ENCODE assay signal across 15 cellular contexts in the genomic region with DNA sequence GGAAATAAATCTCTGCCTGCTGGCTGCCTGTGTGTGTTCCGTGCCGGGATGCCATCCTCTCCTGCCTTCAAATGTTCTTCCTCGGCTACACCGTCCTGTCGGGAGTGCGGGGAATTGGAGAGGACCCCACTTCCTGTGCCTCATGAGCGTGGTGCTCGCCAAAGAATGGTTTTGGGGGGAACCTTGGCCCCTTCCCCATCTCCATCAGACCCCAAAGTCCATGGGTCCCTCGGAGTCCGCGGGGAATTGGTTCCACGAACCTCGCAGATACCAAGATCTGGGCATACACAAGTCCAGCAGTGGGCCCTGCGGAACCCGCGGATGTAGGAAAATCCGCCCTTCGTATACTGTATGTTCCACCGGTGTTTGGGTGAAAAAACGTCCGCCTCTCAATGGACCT. TPM values are rescaled to one million over a fixed set of nuclear protein-coding genes. Genes with fewer than 3 reads are reported as not detected.
DNase-seq lines count a peak whose midpoint lies in the region; ATAC-seq and TF ChIP-seq lines count a peak whose summit lies in the region.
"Had no signal": no experiment of that assay in that cellular context is flagged by ENCODE, and none has a peak within 500 bp of the region (broad histone marks: within the 10 kb centered on the region; RNA-seq: fewer than 3 reads in every experiment).

No MANE protein-coding gene starts in this region.

- H3K27me3 ChIP-seq in breast epithelium, result no peaks in the 10 kb centered on the region
- no peaks in the 10 kb centered on the region for H3K27me3 ChIP-seq in aorta (ENCODE audit: control insufficient read depth in 1 of 2, insufficient read depth in 2 of 2, low read length in 1 of 2)
- H3K27me3 ChIP-seq in A673 (replicated peaks; ENCODE audit: insufficient read depth, low read depth, low read length, poor library complexity), result no peaks in the 10 kb centered on the region

- H3K4me1 ChIP-seq in breast epithelium (peaks cover 0 to 6% of the 10 kb centered on the region in 2 donors), aorta (ENCODE audit: control insufficient read depth in 1 of 2, insufficient read depth in 2 of 2, low read length in 2 of 2) (no peaks in the 10 kb centered on the region), A673 (ENCODE audit: insufficient read depth, low read length, poor library complexity, severe bottlenecking) (peaks cover 27% of the 10 kb centered on the region)

- 86 to 87% methylated on average over 21 of the region's 21 CpGs for WGBS in aorta, 2 donors

- H3K4me3 ChIP-seq in breast epithelium (no peak overlapping the region), aorta (ENCODE audit: low read length in 2 of 2) (no peak overlapping the region), A673 (ENCODE audit: low read depth, low read length, poor library complexity, severe bottlenecking) (no peak overlapping the region)

- H3K27ac ChIP-seq in breast epithelium (peak overlapping the region in 1 of 2 donors; percentile 23), aorta (ENCODE audit: low read depth in 1 of 2, low read length in 2 of 2) (no peak overlapping the region), A673 (ENCODE audit: low read depth, low read length, poor library complexity, severe bottlenecking) (no peak overlapping the region)

- ATAC-seq in T-cell (replicated peaks in 1 of 4) (no peak), aorta (ENCODE audit: low FRiP score) (no peak)
- no peak for ATAC-seq in stimulated activated effector memory CD8-positive, alpha-beta T cell treated with anti-CD3 and anti-CD28 coated beads, Interleukin-12 subunit alpha, Interleukin-12 subunit beta, amount 100 ng/mL, for 72 hours
- no peak for ATAC-seq in activated CD4-positive, CD25-positive, alpha-beta regulatory T cell treated with anti-CD3 and anti-CD28 coated beads, Interleukin-2, amount 50 U/mL, for 24 hours

- H3K9me3 ChIP-seq in breast epithelium (no peaks in the 10 kb centered on the region), aorta (ENCODE audit: control insufficient read depth, low read length) (no peaks in the 10 kb centered on the region), A673 (ENCODE audit: low read depth, low read length, poor library complexity, severe bottlenecking) (no peaks in the 10 kb centered on the region)

- H3K27me3 Mint-ChIP-seq in MCF 10A (ENCODE audit: insufficient read depth, unreplicated experiment) (no peaks in the 10 kb centered on the region), T-cell (no peaks in the 10 kb centered on the region)

- POLR2A ChIA-PET in MCF 10A (lab: Yijun Ruan, JAX), result no interaction called here
- POLR2A ChIA-PET in T-cell (lab: Charles Lee), result no interaction called here
- POLR2A ChIA-PET in A673 (lab: Charles Lee; ENCODE audit: low non-redundant PET), result no interaction called here

- intact Hi-C loops in MCF 10A (cut with micrococcal nuclease), result no loop called here
- intact Hi-C loops in breast epithelium (cut with DNase I; ENCODE audit: low total_unique reads), result no loop called here
- intact Hi-C loops in aorta (cut with DNase I), result no loop called here
- intact Hi-C loops in A673 (cut with micrococcal nuclease; ENCODE audit: unreplicated experiment), result loop anchor here (5.0 kb wide), 1 partner anchor 196 kb away; a partner anchor contains a TSS

- no peaks in the 10 kb centered on the region for H3K36me3 ChIP-seq in breast epithelium
- H3K36me3 ChIP-seq in aorta (ENCODE audit: control insufficient read depth in 1 of 2, insufficient read depth in 2 of 2, low read length in 1 of 2), result no peaks in the 10 kb centered on the region
- no peaks in the 10 kb centered on the region for H3K36me3 ChIP-seq in A673 (ENCODE audit: insufficient read depth, low read length, poor library complexity, severe bottlenecking)

- H3K36me3 Mint-ChIP-seq in MCF 10A (ENCODE audit: insufficient read depth, unreplicated experiment) (peaks cover 30% of the 10 kb centered on the region), T-cell (peaks cover 9% of the 10 kb centered on the region)
- H3K36me3 Mint-ChIP-seq in stimulated activated effector memory CD8-positive, alpha-beta T cell treated with anti-CD3 and anti-CD28 coated beads, Interleukin-12 subunit alpha, Interleukin-12 subunit beta, amount 100 ng/mL, for 72 hours, result peaks cover 60% of the 10 kb centered on the region

- DNase-seq in MCF 10A (ENCODE audit: unreplicated experiment) (no peak), breast epithelium (ENCODE audit: low spot score in 2 of 2) (no peak), T-cell (no peak), islet precursor cell (peak; percentile 34), aorta (no peak), A673 (ENCODE audit: low spot score) (no peak)
- no peak for DNase-seq in stimulated activated effector memory CD8-positive, alpha-beta T cell treated with anti-CD3 and anti-CD28 coated beads, Interleukin-12 subunit alpha, Interleukin-12 subunit beta, amount 100 ng/mL, for 72 hours (ENCODE audit: low spot score in 2 of 2)
- DNase-seq: activated CD8-positive, alpha-beta memory T cell treated with anti-CD3 and anti-CD28 coated beads for 24 hours; cerebellar nuclear complex; DMS53; foreskin melanocyte; NCI-H774; occipital lobe; stimulated activated naive CD4-positive, alpha-beta T cell treated with Interleukin-2 at 50 U/mL for 16 hours had no signal

- H3K4me1 Mint-ChIP-seq in MCF 10A (ENCODE audit: insufficient read depth, unreplicated experiment) (peaks cover 52% of the 10 kb centered on the region), T-cell (peaks cover 49 to 64% (median 51%) of the 10 kb centered on the region in 3 donors)
- peaks cover 61% of the 10 kb centered on the region for H3K4me1 Mint-ChIP-seq in stimulated activated effector memory CD8-positive, alpha-beta T cell treated with anti-CD3 and anti-CD28 coated beads, Interleukin-12 subunit alpha, Interleukin-12 subunit beta, amount 100 ng/mL, for 72 hours

- H3K9me3 Mint-ChIP-seq in MCF 10A (ENCODE audit: unreplicated experiment) (no peaks in the 10 kb centered on the region), T-cell (peaks cover 0 to 3% (median 0%) of the 10 kb centered on the region in 3 donors)
- H3K9me3 Mint-ChIP-seq in stimulated activated effector memory CD8-positive, alpha-beta T cell treated with anti-CD3 and anti-CD28 coated beads, Interleukin-12 subunit alpha, Interleukin-12 subunit beta, amount 100 ng/mL, for 72 hours, result no peaks in the 10 kb centered on the region

- H3K4me3 Mint-ChIP-seq in MCF 10A (ENCODE audit: unreplicated experiment), result peak overlapping the region; percentile 40
- peak overlapping the region in 2 of 3 donors; percentile 56 to 86 for H3K4me3 Mint-ChIP-seq in T-cell
- H3K4me3 Mint-ChIP-seq in stimulated activated effector memory CD8-positive, alpha-beta T cell treated with anti-CD3 and anti-CD28 coated beads, Interleukin-12 subunit alpha, Interleukin-12 subunit beta, amount 100 ng/mL, for 72 hours, result peak overlapping the region; percentile 91

- BruUV-seq in MCF 10A (replicated peaks; lab: Mats Ljungman, UMichigan) (no TSS peak), A673 (replicated peaks; lab: Mats Ljungman, UMichigan) (no TSS peak)

- CTCF ChIA-PET in MCF 10A (lab: Yijun Ruan, JAX) (interaction anchor here (4.5 kb wide), 1 partner anchor 99 kb away, joined by 23 read pairs; no protein-coding TSS in a partner anchor), T-cell (lab: Charles Lee) (no interaction called here), A673 (lab: Charles Lee) (no interaction called here)

- H3K27ac Mint-ChIP-seq in MCF 10A (ENCODE audit: low read depth, unreplicated experiment) (no peak overlapping the region), T-cell (no peak overlapping the region)
- peak overlapping the region; percentile 94 for H3K27ac Mint-ChIP-seq in stimulated activated effector memory CD8-positive, alpha-beta T cell treated with anti-CD3 and anti-CD28 coated beads, Interleukin-12 subunit alpha, Interleukin-12 subunit beta, amount 100 ng/mL, for 72 hours

- TF ChIP-seq POLR2A in breast epithelium (IDR thresholded peaks at IDR 0.05), result no peak

- no peak for TF ChIP-seq CTCF in MCF 10A (IDR thresholded peaks at IDR 0.05; ENCODE audit: unreplicated experiment)
- no peak for TF ChIP-seq CTCF in breast epithelium (IDR thresholded peaks at IDR 0.05)
- TF ChIP-seq CTCF in A673 (conservative IDR thresholded peaks at IDR 0.05; ENCODE audit: low read depth, low read length), result no peak

RNA-seq across cellular contexts. Expression of a gene that starts 2.3 kb away (rescaled TPM):
- total RNA-seq in MCF 10A (2022) (12.2 and 12.7 TPM in 2 replicates), breast epithelium (1 to 10 TPM; 3.2 to 5.0 (median 3.9) TPM), T-cell (10 to 100 TPM; 16.3 to 29.4 (median 27.3) TPM), aorta (10 to 100 TPM; 13.4 to 16.4 TPM), A673 (2021) (16.1 and 17.1 TPM in 2 replicates)
- 1 to 10 TPM; 1.1 to 5.7 TPM for polyA plus RNA-seq in aorta

RNA-seq across cellular contexts. Expression of a gene that starts 3.0 kb away (rescaled TPM):
- total RNA-seq in MCF 10A (2022), result 15.7 and 17.6 TPM in 2 replicates
- 10 to 100 TPM; 22.3 to 25.6 (median 25.4) TPM for total RNA-seq in breast epithelium
- total RNA-seq in T-cell, result 10 to 100 TPM; 14.9 to 42.2 (median 33.4) TPM
- 10 to 100 TPM; 13.2 to 17.3 TPM for total RNA-seq in aorta
- 10 to 100 TPM; 13.4 to 38.8 TPM for polyA plus RNA-seq in aorta
- total RNA-seq in A673 (2021), result 6.3 and 7.5 TPM in 2 replicates

RNA-seq across cellular contexts. Expression of a gene that starts 3.8 kb away (rescaled TPM):
- 13.5 and 16.3 TPM in 2 replicates for total RNA-seq in MCF 10A (2022)
- total RNA-seq in breast epithelium, result 1 to 10 TPM; 3.7 to 7.5 (median 6.1) TPM
- 10 to 100 TPM in 4 of 5 donors, 1 to 10 TPM in 1; 9.8 to 27.7 (median 19.0) TPM for total RNA-seq in T-cell
- 10 to 100 TPM; 12.7 to 13.2 TPM for total RNA-seq in aorta
- polyA plus RNA-seq in aorta, result 10 to 100 TPM in 1 of 2 donors, 1 to 10 TPM in 1; 2.8 to 12.6 TPM
- 27.8 and 29.3 TPM in 2 replicates for total RNA-seq in A673 (2021)

RNA-seq across cellular contexts. Expression of a gene that starts 21.3 kb away (rescaled TPM):
- total RNA-seq in MCF 10A (2022) (2.7 and 3.1 TPM in 2 replicates), breast epithelium (1 to 10 TPM; 2.6 to 6.7 (median 4.9) TPM), T-cell (10 to 100 TPM in 2 of 5 donors, 1 to 10 TPM in 3; 7.2 to 13.3 (median 8.2) TPM), aorta (1 to 10 TPM; 5.1 to 5.3 TPM), A673 (2021) (6.8 and 7.1 TPM in 2 replicates)
- polyA plus RNA-seq in aorta, result 10 to 100 TPM in 1 of 2 donors, 1 to 10 TPM in 1; 4.8 to 27.2 TPM

RNA-seq across cellular contexts. Expression of a gene that starts 22.5 kb away (rescaled TPM):
- 11.6 and 12.6 TPM in 2 replicates for total RNA-seq in MCF 10A (2022)
- total RNA-seq in breast epithelium, result 1 to 10 TPM; 1.6 to 2.3 (median 1.6) TPM
- total RNA-seq in T-cell, result 10 to 100 TPM in 3 of 5 donors, 1 to 10 TPM in 2; 5.4 to 13.3 (median 10.0) TPM
- 10 to 100 TPM; 12.9 to 13.1 TPM for total RNA-seq in aorta
- 10 to 100 TPM in 1 of 2 donors, under 1 TPM in 1; 0.63 to 12.6 TPM for polyA plus RNA-seq in aorta
- total RNA-seq in A673 (2021), result 27.4 and 27.5 TPM in 2 replicates

Comparison
In these comparisons a context has a peak if more than half of its experiments do, and no peak if none do; other contexts are left out.
1. H3K4me3 Mint-ChIP-seq: peak in every context shown above with its lines; median percentile 91 in stimulated activated effector memory CD8-positive, alpha-beta T cell treated with anti-CD3 and anti-CD28 coated beads, Interleukin-12 subunit alpha, Interleukin-12 subunit beta, amount 100 ng/mL, for 72 hours; 71 in T-cell; 40 in MCF 10A.